In the genomic region with DNA sequence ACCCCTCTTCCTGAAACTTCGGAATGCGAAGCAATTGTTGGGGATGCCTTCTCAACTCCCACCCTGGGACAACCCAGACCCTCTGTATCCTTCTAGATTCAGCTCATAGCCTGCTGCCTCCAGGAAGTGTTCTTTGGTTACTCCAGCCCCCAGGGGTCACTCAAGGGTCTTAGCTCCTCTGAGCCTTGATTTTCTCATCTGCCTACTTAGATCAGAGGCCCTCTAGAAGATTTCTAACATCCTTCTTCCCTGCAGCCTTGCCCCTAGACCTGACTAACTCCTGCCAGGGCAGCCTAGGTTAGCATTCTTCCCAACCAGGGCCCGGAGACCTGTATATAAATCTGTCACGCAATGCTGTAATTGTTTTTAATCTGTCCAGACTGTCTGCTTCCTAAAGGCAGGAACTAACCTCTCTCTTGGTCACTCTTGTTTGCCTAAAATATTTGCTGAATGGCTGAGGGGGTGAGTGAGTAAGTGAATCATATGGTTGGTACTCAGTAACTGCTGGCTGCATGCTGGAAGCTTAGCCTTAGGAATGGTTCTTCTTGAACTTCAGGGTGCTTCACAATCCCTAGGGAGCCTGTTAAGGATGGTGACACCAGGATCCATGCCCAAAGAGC, we compare ENCODE assay signal across 10 cellular contexts. TPM values are rescaled to one million over a fixed set of nuclear protein-coding genes. Genes with fewer than 3 reads are reported as not detected.
A peak's percentile ranks its signal among the peaks of the same experiment; 100 is the strongest.
DNase-seq lines count a peak whose midpoint lies in the region; ATAC-seq and FAIRE-seq lines count a peak whose summit lies in the region.
"Had no signal": no experiment of that assay in that cellular context is flagged by ENCODE, and none has a peak within 500 bp of the region (broad histone marks: within the 10 kb centered on the region; RNA-seq: fewer than 3 reads in every experiment).

No MANE protein-coding gene starts in this region.

- no peaks in the 10 kb centered on the region for H3K9me3 Mint-ChIP-seq in T-helper 2 cell treated with Interferon-gamma antibody and Interleukin-4, amounts not matched to agents 5 μg/mL and 100 μg/mL, for 36 hours
- H3K9me3 Mint-ChIP-seq in effector memory CD8-positive, alpha-beta T cell, result no peaks in the 10 kb centered on the region
- H3K9me3 Mint-ChIP-seq: nephron progenitor cell had no signal

- peak; percentile 61 for FAIRE-seq in RCC 7860 (lab: Jason Lieb, UNC)

- no peak for DNase-seq in T-helper 2 cell treated with Interferon-gamma antibody and Interleukin-4, amounts not matched to agents 5 μg/mL and 100 μg/mL, for 36 hours (ENCODE audit: low spot score)
- DNase-seq in T-helper 2 cell (no peak), RCC 7860 (ENCODE audit: low spot score) (peak; percentile 81), renal cortical epithelial cell (ENCODE audit: low read depth) (peak; percentile 92), anterior cingulate cortex (lab: John Stamatoyannopoulos, UW) (no peak), caudate nucleus (lab: John Stamatoyannopoulos, UW) (no peak)
- DNase-seq in effector memory CD8-positive, alpha-beta T cell, result no peak
- DNase-seq: C1 segment of cervical spinal cord, nephron progenitor cell had no signal

- peaks cover 38% of the 10 kb centered on the region for H3K36me3 Mint-ChIP-seq in T-helper 2 cell treated with Interferon-gamma antibody and Interleukin-4, amounts not matched to agents 5 μg/mL and 100 μg/mL, for 36 hours (ENCODE audit: low read depth)
- H3K36me3 Mint-ChIP-seq in effector memory CD8-positive, alpha-beta T cell (ENCODE audit: insufficient read depth), result peaks cover 16% of the 10 kb centered on the region

- no peak overlapping the region for H3K27ac ChIP-seq in caudate nucleus (ENCODE audit: low read depth, low read length)

- no peaks in the 10 kb centered on the region for H3K27me3 Mint-ChIP-seq in T-helper 2 cell treated with Interferon-gamma antibody and Interleukin-4, amounts not matched to agents 5 μg/mL and 100 μg/mL, for 36 hours (ENCODE audit: low read depth)
- no peaks in the 10 kb centered on the region for H3K27me3 Mint-ChIP-seq in effector memory CD8-positive, alpha-beta T cell

- H3K27ac Mint-ChIP-seq in T-helper 2 cell treated with Interferon-gamma antibody and Interleukin-4, amounts not matched to agents 5 μg/mL and 100 μg/mL, for 36 hours, result peak overlapping the region; percentile 88
- H3K27ac Mint-ChIP-seq in effector memory CD8-positive, alpha-beta T cell, result peak overlapping the region; percentile 84 to 94

- peaks cover 54% of the 10 kb centered on the region for H3K4me1 Mint-ChIP-seq in T-helper 2 cell treated with Interferon-gamma antibody and Interleukin-4, amounts not matched to agents 5 μg/mL and 100 μg/mL, for 36 hours (ENCODE audit: low read depth)
- H3K4me1 Mint-ChIP-seq in effector memory CD8-positive, alpha-beta T cell (ENCODE audit: low read depth in 2 of 2), result peaks cover 70 to 74% of the 10 kb centered on the region in 2 donors

- no peak for ATAC-seq in effector memory CD8-positive, alpha-beta T cell (replicated peaks)
- ATAC-seq in GM21526 (IDR thresholded peaks at IDR 0.05; ENCODE audit: low FRiP score, unreplicated experiment), result no peak

- peak overlapping the region; percentile 57 for H3K4me3 Mint-ChIP-seq in T-helper 2 cell treated with Interferon-gamma antibody and Interleukin-4, amounts not matched to agents 5 μg/mL and 100 μg/mL, for 36 hours
- H3K4me3 Mint-ChIP-seq in effector memory CD8-positive, alpha-beta T cell, result peak overlapping the region; percentile 64 to 67
- H3K4me3 Mint-ChIP-seq: nephron progenitor cell had no signal

RNA-seq across cellular contexts. Expression of a gene that starts 8.2 kb away (rescaled TPM):
- 44.8 and 78.5 TPM in 2 replicates for total RNA-seq in renal cortical epithelial cell

Comparison
In these comparisons a context has a peak if more than half of its experiments do, and no peak if none do; other contexts are left out.
1. DNase-seq: peak in RCC 7860 (single experiment) and renal cortical epithelial cell (single experiment); none in T-helper 2 cell treated with Interferon-gamma antibody and Interleukin-4, amounts not matched to agents 5 μg/mL and 100 μg/mL, for 36 hours (single experiment), T-helper 2 cell (0 of 5), effector memory CD8-positive, alpha-beta T cell (0 of 3), anterior cingulate cortex (0 of 58) and caudate nucleus (0 of 61).